Comparison of ENCODE assay signal across 8 cellular contexts in the genomic region with DNA sequence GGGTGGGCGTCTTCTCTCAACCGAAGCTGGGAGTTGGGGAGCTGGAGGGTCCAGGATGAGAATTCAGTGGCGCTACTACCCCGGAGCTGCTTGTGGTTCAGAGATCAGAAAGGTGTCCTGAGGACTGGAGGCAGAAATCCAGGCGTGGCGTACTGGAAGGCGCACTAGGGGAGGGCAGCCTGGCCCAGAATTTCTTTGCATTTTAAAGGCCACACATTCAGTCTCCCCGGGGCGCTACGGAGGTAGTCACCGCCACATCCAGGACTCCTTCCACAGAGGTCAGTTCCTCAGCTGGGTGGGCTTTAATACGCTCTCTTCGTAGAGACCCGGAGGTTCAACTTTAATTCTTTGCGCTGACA. TPM values are rescaled to one million over a fixed set of nuclear protein-coding genes. Genes with fewer than 3 reads are reported as not detected.
DNase-seq lines count a peak whose midpoint lies in the region; ATAC-seq and TF ChIP-seq lines count a peak whose summit lies in the region.

No MANE protein-coding gene starts in this region.

- H3K27ac ChIP-seq in breast epithelium (peak overlapping the region; percentile 85 to 90), right lobe of liver (peak overlapping the region; percentile 60 to 63 (median 63)), upper lobe of right lung (peak overlapping the region; percentile 84)

- H3K4me3 ChIP-seq in H7 (ENCODE audit: insufficient read depth, low read depth, low read length) (peak overlapping the region; percentile 63), NB4 (ENCODE audit: low read depth, low read length) (peak overlapping the region; percentile 62), breast epithelium (peak overlapping the region; percentile 52 to 75 (median 75)), right lobe of liver (peak overlapping the region; percentile 49 to 64 (median 61)), upper lobe of right lung (peak overlapping the region; percentile 68)

- WGBS in right lobe of liver (ENCODE audit: insufficient coverage, low coverage, low lambda C conversion rate, missing lambda C conversion rate): 10% methylated on average over 9 of the region's 15 CpGs

- H3K36me3 ChIP-seq in H7 (replicated peaks; ENCODE audit: control insufficient read depth, insufficient read depth, low read length): no peaks in the 10 kb centered on the region
- H3K36me3 ChIP-seq in breast epithelium: no peaks in the 10 kb centered on the region
- no peaks in the 10 kb centered on the region for H3K36me3 ChIP-seq in right lobe of liver
- no peaks in the 10 kb centered on the region for H3K36me3 ChIP-seq in upper lobe of right lung

- peak; percentile 1 for TF ChIP-seq CTCF in GM12873 (IDR thresholded peaks at IDR 0.05; ENCODE audit: insufficient read depth, low read depth, low read length, missing control alignments)
- TF ChIP-seq CTCF in NB4 (IDR thresholded peaks at IDR 0.05; ENCODE audit: low read depth, low read length): no peak
- TF ChIP-seq CTCF in breast epithelium (IDR thresholded peaks at IDR 0.05): no peak
- TF ChIP-seq CTCF in right lobe of liver (IDR thresholded peaks at IDR 0.05): no peak
- no peak for TF ChIP-seq CTCF in upper lobe of right lung (IDR thresholded peaks at IDR 0.05)

- H3K4me1 ChIP-seq in breast epithelium (no peaks in the 10 kb centered on the region), right lobe of liver (peaks cover 0 to 15% (median 0%) of the 10 kb centered on the region in 4 donors), upper lobe of right lung (peaks cover 23% of the 10 kb centered on the region)

- H3K27me3 ChIP-seq in H7 (ENCODE audit: control insufficient read depth, insufficient read depth, low read length) (peaks cover 5% of the 10 kb centered on the region; the same call in 1 of the 2 replicates), breast epithelium (no peaks in the 10 kb centered on the region), right lobe of liver (no peaks in the 10 kb centered on the region), upper lobe of right lung (no peaks in the 10 kb centered on the region)

- TF ChIP-seq POLR2A in NB4 (IDR thresholded peaks at IDR 0.05; ENCODE audit: extremely low read depth, insufficient read length) (no peak), breast epithelium (IDR thresholded peaks at IDR 0.05) (no peak), right lobe of liver (IDR thresholded peaks at IDR 0.05) (no peak)

- intact Hi-C loops in breast epithelium (cut with DNase I; ENCODE audit: low total_unique reads) (no loop called here), right lobe of liver (cut with DNase I) (no loop called here), upper lobe of right lung (cut with DNase I) (no loop called here)

- DNase-seq in H7 (no peak), NB4 (ENCODE audit: low read depth) (peak; percentile 53), breast epithelium (ENCODE audit: low spot score in 2 of 2) (no peak), right lobe of liver (peak in 1 of 3 donors; percentile 31), upper lobe of right lung (no peak), NCI-H510A (lab: John Stamatoyannopoulos, UW) (no peak), NCI-H774 (lab: John Stamatoyannopoulos, UW) (no peak)

- H3K9me3 ChIP-seq in breast epithelium: no peaks in the 10 kb centered on the region
- H3K9me3 ChIP-seq in right lobe of liver: no peaks in the 10 kb centered on the region
- no peaks in the 10 kb centered on the region for H3K9me3 ChIP-seq in upper lobe of right lung

- ATAC-seq in right lobe of liver (peak; percentile 8 to 37 (median 30)), upper lobe of right lung (peak; percentile 42)

RNA-seq across cellular contexts. Expression of gene MCTP2, which starts 0.3 kb away (rescaled TPM):
- total RNA-seq in H7 (2014; rRNA removed; shearing (Covaris generic)): 4.2 and 4.7 TPM in 2 replicates
- 10 to 100 TPM in 2 of 3 donors, 1 to 10 TPM in 1; 6.4 to 46.2 (median 25.9) TPM for total RNA-seq in breast epithelium
- 1 to 10 TPM; 1.8 to 5.3 (median 2.9) TPM for total RNA-seq in right lobe of liver
- total RNA-seq in upper lobe of right lung: 35.3 TPM
